13 cellular contexts compared by ENCODE assay signal in genomic region chr12:52230364-52231281, GRCh38. TPM values are rescaled to one million over a fixed set of nuclear protein-coding genes. Genes with fewer than 3 reads are reported as not detected.
A peak's percentile ranks its signal among the peaks of the same experiment; 100 is the strongest.
DNase-seq lines count a peak whose midpoint lies in the region; ATAC-seq and TF ChIP-seq lines count a peak whose summit lies in the region.
"Had no signal": no experiment of that assay in that cellular context is flagged by ENCODE, and none has a peak within 500 bp of the region (broad histone marks: within the 10 kb centered on the region; RNA-seq: fewer than 3 reads in every experiment).

No MANE protein-coding gene starts in this region.

- peaks cover 48% of the 10 kb centered on the region for H3K4me1 ChIP-seq in mesenchymal stem cell (ENCODE audit: control insufficient read depth, insufficient read depth, low read depth, low read length)

- no peak overlapping the region for H4K8ac ChIP-seq in mesenchymal stem cell (ENCODE audit: low read length)

- H3K9ac ChIP-seq in mesenchymal stem cell (ENCODE audit: low read length) = peak overlapping the region; percentile 2

- H3K4me3 ChIP-seq in AG04449 (ENCODE audit: low read depth, low read length) = no peak overlapping the region
- H3K4me3 ChIP-seq in mesenchymal stem cell (ENCODE audit: insufficient read depth in 1 of 2, low read depth in 1 of 2, low read length in 2 of 2) = peak overlapping the region in 1 of 2 experiments; percentile 36

- H2AFZ ChIP-seq in mesenchymal stem cell (ENCODE audit: low read depth, low read length) = no peak overlapping the region

- no peak for TF ChIP-seq CTCF in AG04449 (IDR thresholded peaks at IDR 0.05; ENCODE audit: insufficient read depth, low read length, missing control alignments)

- no peaks in the 10 kb centered on the region for H3K79me1 ChIP-seq in mesenchymal stem cell (replicated peaks; ENCODE audit: low read length, poor library complexity, severe bottlenecking)

- no peak overlapping the region for H2BK15ac ChIP-seq in mesenchymal stem cell (ENCODE audit: low read depth, poor library complexity, severe bottlenecking)

- TF ChIP-seq RAD21 in Ishikawa (IDR thresholded peaks at IDR 0.05; ENCODE audit: low read depth) = no peak

- H3K27ac Mint-ChIP-seq in stimulated activated naive B cell treated with anti-CD40 and anti-IgM and Interleukin-4, amounts not matched to agents 10 μg/mL and 1 μg/mL and 100 μg/mL, for 72 hours = no peak overlapping the region
- H3K27ac Mint-ChIP-seq: activated naive CD4-positive, alpha-beta T cell treated with anti-CD3 and anti-CD28 coated beads for 36 hours; T-helper 1 cell treated with Interleukin-12 subunit alpha and Interleukin-12 subunit beta and Interleukin-4 antibody, amounts not matched to agents 30 μg/mL and 1 μg/mL, for 36 hours had no signal

- H3K27me3 Mint-ChIP-seq in stimulated activated naive B cell treated with anti-CD40 and anti-IgM and Interleukin-4, amounts not matched to agents 10 μg/mL and 1 μg/mL and 100 μg/mL, for 72 hours = peaks cover 52 to 59% of the 10 kb centered on the region in 2 donors

- H3K4me3 Mint-ChIP-seq in stimulated activated naive B cell treated with anti-CD40 and anti-IgM and Interleukin-4, amounts not matched to agents 10 μg/mL and 1 μg/mL and 100 μg/mL, for 72 hours = no peak overlapping the region
- H3K4me3 Mint-ChIP-seq: activated naive CD4-positive, alpha-beta T cell treated with anti-CD3 and anti-CD28 coated beads for 36 hours; T-helper 1 cell treated with Interleukin-12 subunit alpha and Interleukin-12 subunit beta and Interleukin-4 antibody, amounts not matched to agents 30 μg/mL and 1 μg/mL, for 36 hours had no signal

- H2BK12ac ChIP-seq in mesenchymal stem cell (ENCODE audit: low read length in 2 of 2) = peak overlapping the region; percentile 23 to 59

- peak; percentile 92 for TF ChIP-seq EP300 in Ishikawa (IDR thresholded peaks at IDR 0.05; ENCODE audit: borderline replicate concordance)

- 66% methylated on average over 6 of the region's 8 CpGs for WGBS in mesenchymal stem cell

- POLR2A ChIA-PET in AG04449 (lab: Yijun Ruan, JAX) = no interaction called here

- H2BK120ac ChIP-seq in mesenchymal stem cell (ENCODE audit: low read depth, low read length) = no peak overlapping the region

- ATAC-seq in stimulated activated naive B cell treated with anti-CD40 and anti-IgM and Interleukin-4, amounts not matched to agents 10 μg/mL and 1 μg/mL and 100 μg/mL, for 72 hours (replicated peaks) = no peak

- H3K9me3 ChIP-seq in mesenchymal stem cell (ENCODE audit: control insufficient read depth, low read length) = peaks cover 2% of the 10 kb centered on the region

- H3K4ac ChIP-seq in mesenchymal stem cell (ENCODE audit: low read depth in 1 of 2, low read length in 2 of 2) = no peak overlapping the region

- peaks cover 0 to 9% of the 10 kb centered on the region in 2 experiments for H3K36me3 ChIP-seq in mesenchymal stem cell (ENCODE audit: control insufficient read depth in 1 of 2, insufficient read depth in 2 of 2, low read depth in 1 of 2, low read length in 2 of 2)

- peak overlapping the region; percentile 80 for H3K27ac ChIP-seq in mesenchymal stem cell (ENCODE audit: low read length, poor library complexity, severe bottlenecking)

- H3K18ac ChIP-seq in mesenchymal stem cell (ENCODE audit: low read depth in 1 of 2, low read length in 2 of 2) = peak overlapping the region; percentile 16 to 55

- DNase-seq in AG04449 (ENCODE audit: low read depth, low spot score) (peak; percentile 50), dedifferentiated amniotic fluid mesenchymal stem cell (ENCODE audit: extremely low spot score) (peak; percentile 69), mesenchymal stem cell (peak; percentile 56), nucleus accumbens (lab: John Stamatoyannopoulos, UW) (no peak)
- DNase-seq in effector CD8-positive, alpha-beta T cell (lab: John Stamatoyannopoulos, UW) = no peak
- no peak for DNase-seq in stimulated activated CD4-positive, alpha-beta T cell treated with anti-CD3 and anti-CD28 coated beads, Interleukin-12 subunit alpha, Interleukin-12 subunit beta, amount 100 ng/mL, for 4 hours
- DNase-seq in stimulated activated naive B cell treated with anti-CD40 and anti-IgM and Interleukin-4, amounts not matched to agents 10 μg/mL and 1 μg/mL and 100 μg/mL, for 72 hours = no peak
- DNase-seq: activated naive CD4-positive, alpha-beta T cell treated with anti-CD3 and anti-CD28 coated beads for 36 hours; CD4-positive, CD25-positive, alpha-beta regulatory T cell; hippocampal formation; NCI-H1417 had no signal

- no peaks in the 10 kb centered on the region for H3K36me3 Mint-ChIP-seq in stimulated activated naive B cell treated with anti-CD40 and anti-IgM and Interleukin-4, amounts not matched to agents 10 μg/mL and 1 μg/mL and 100 μg/mL, for 72 hours
- H3K36me3 Mint-ChIP-seq: CD4-positive, CD25-positive, alpha-beta regulatory T cell had no signal

- CTCF ChIA-PET in AG04449 (lab: Yijun Ruan, JAX) = interaction anchor here (1.1 to 6.8 kb wide), 8 partner anchors 9 to 654 kb away, joined by 3 to 46 read pairs (median 6); no protein-coding TSS in a partner anchor

- peak overlapping the region in 1 of 2 experiments; percentile 30 for H3K14ac ChIP-seq in mesenchymal stem cell (ENCODE audit: low read length in 2 of 2)

- no peaks in the 10 kb centered on the region for H3K9me3 Mint-ChIP-seq in stimulated activated naive B cell treated with anti-CD40 and anti-IgM and Interleukin-4, amounts not matched to agents 10 μg/mL and 1 μg/mL and 100 μg/mL, for 72 hours
- H3K9me3 Mint-ChIP-seq: activated naive CD4-positive, alpha-beta T cell treated with anti-CD3 and anti-CD28 coated beads for 36 hours; T-helper 1 cell treated with Interleukin-12 subunit alpha and Interleukin-12 subunit beta and Interleukin-4 antibody, amounts not matched to agents 30 μg/mL and 1 μg/mL, for 36 hours had no signal

- H2BK5ac ChIP-seq in mesenchymal stem cell (ENCODE audit: low read depth, low read length, poor library complexity, severe bottlenecking) = no peak overlapping the region

- no peak overlapping the region for H4K91ac ChIP-seq in mesenchymal stem cell (ENCODE audit: low read length)

- peak overlapping the region in 1 of 2 experiments; percentile 54 for H3K23ac ChIP-seq in mesenchymal stem cell (ENCODE audit: low read length in 2 of 2)

- H2AK5ac ChIP-seq in mesenchymal stem cell (ENCODE audit: low read length, severe bottlenecking) = peak overlapping the region; percentile 83

- no peaks in the 10 kb centered on the region for H3K4me1 Mint-ChIP-seq in stimulated activated naive B cell treated with anti-CD40 and anti-IgM and Interleukin-4, amounts not matched to agents 10 μg/mL and 1 μg/mL and 100 μg/mL, for 72 hours

- peaks cover 8 to 24% of the 10 kb centered on the region in 2 experiments for H3K27me3 ChIP-seq in mesenchymal stem cell (ENCODE audit: control insufficient read depth in 1 of 2, insufficient read depth in 1 of 2, low read length in 2 of 2)

- H3K4me2 ChIP-seq in mesenchymal stem cell (ENCODE audit: low read length, poor library complexity, severe bottlenecking) = no peak overlapping the region

TF ChIP-seq in Ishikawa, 13 proteins besides CTCF, POLR2A, EP300 and RAD21 (continues in another document):
- no peak; the same call in 1 of the 2 replicates for TF ChIP-seq MAX (IDR thresholded peaks at IDR 0.05)
- no peak for TF ChIP-seq CEBPB (IDR thresholded peaks at IDR 0.05)
- TF ChIP-seq CREB1 (IDR thresholded peaks at IDR 0.05; ENCODE audit: low read depth) = 0 out of 2 replicates have a peak, but pooled peaks have one; percentile 17
- peak; percentile 88; the same call in 1 of the 2 replicates for TF ChIP-seq FOXM1 (IDR thresholded peaks at IDR 0.05; ENCODE audit: borderline replicate concordance, low read depth)
- TF ChIP-seq REST (IDR thresholded peaks at IDR 0.05; ENCODE audit: low read depth) = no peak
- no peak for TF ChIP-seq USF1 (IDR thresholded peaks at IDR 0.05)
- TF ChIP-seq ZBTB7A (IDR thresholded peaks at IDR 0.05; ENCODE audit: low read depth) = peak; percentile 57; the same call in 1 of the 2 replicates
- TF ChIP-seq NFIC (IDR thresholded peaks at IDR 0.05) = peak; percentile 84
- TF ChIP-seq TAF1 (IDR thresholded peaks at IDR 0.05; ENCODE audit: low read depth) = no peak

RNA-seq across cellular contexts. Expression of gene KRT7, which starts 2.4 kb away (rescaled TPM):
- polyA plus RNA-seq in mesenchymal stem cell (2013, experiment 1 of 2) = 5.1 TPM
- 5.7 TPM for polyA plus RNA-seq in mesenchymal stem cell (2013, experiment 2 of 2)

RNA-seq across cellular contexts. Expression of gene KRT80, which starts 38.8 kb away (rescaled TPM):
- 0.72 TPM for polyA plus RNA-seq in mesenchymal stem cell (2013, experiment 1 of 2)
- polyA plus RNA-seq in mesenchymal stem cell (2013, experiment 2 of 2) = 0.84 TPM
- polyA plus RNA-seq: CD4-positive, CD25-positive, alpha-beta regulatory T cell had no signal

RNA-seq across cellular contexts. Expression of gene KRT86, which starts 43.8 kb away (rescaled TPM):
- polyA plus RNA-seq in mesenchymal stem cell (2013, experiment 1 of 2) = 0.01 TPM
- polyA plus RNA-seq in mesenchymal stem cell (2013, experiment 2 of 2) = not detected

Comparison
In these comparisons a context has a peak if more than half of its experiments do, and no peak if none do; other contexts are left out.
1. DNase-seq: peak in AG04449 (single experiment), dedifferentiated amniotic fluid mesenchymal stem cell (single experiment) and mesenchymal stem cell (single experiment); none in nucleus accumbens (0 of 56), effector CD8-positive, alpha-beta T cell (single experiment), stimulated activated CD4-positive, alpha-beta T cell treated with anti-CD3 and anti-CD28 coated beads, Interleukin-12 subunit alpha, Interleukin-12 subunit beta, amount 100 ng/mL, for 4 hours (single experiment) and stimulated activated naive B cell treated with anti-CD40 and anti-IgM and Interleukin-4, amounts not matched to agents 10 μg/mL and 1 μg/mL and 100 μg/mL, for 72 hours (single experiment).